In genomic region chr10:91635401-91636400, GRCh38 we compare ENCODE assay signal across 8 cellular contexts. TPM values are rescaled to one million over a fixed set of nuclear protein-coding genes. Genes with fewer than 3 reads are reported as not detected.
DNase-seq lines count a peak whose midpoint lies in the region; ATAC-seq and TF ChIP-seq lines count a peak whose summit lies in the region.

No MANE protein-coding gene starts in this region.

- no peak for ATAC-seq in RWPE2 (ENCODE audit: low read depth)
- no peak for ATAC-seq in HG03460 (IDR thresholded peaks at IDR 0.05; ENCODE audit: unreplicated experiment)

- no peaks in the 10 kb centered on the region for H3K27me3 ChIP-seq in RWPE2 (ENCODE audit: insufficient read depth, poor library complexity, severe bottlenecking)
- no peaks in the 10 kb centered on the region for H3K27me3 ChIP-seq in skeletal muscle tissue (ENCODE audit: control insufficient read depth in 3 of 3, insufficient read depth in 3 of 3, low read length in 3 of 3)

- H3K4me1 ChIP-seq in RWPE2 (ENCODE audit: insufficient read depth, poor library complexity, severe bottlenecking): peaks cover 3% of the 10 kb centered on the region
- H3K4me1 ChIP-seq in skeletal muscle tissue (ENCODE audit: control insufficient read depth in 3 of 3, insufficient read depth in 3 of 3, low read length in 3 of 3): peaks cover 4 to 17% (median 5%) of the 10 kb centered on the region in 3 donors

- H3K36me3 ChIP-seq in RWPE2 (ENCODE audit: low read depth) (peaks cover 14% of the 10 kb centered on the region), skeletal muscle tissue (ENCODE audit: control insufficient read depth in 3 of 3, insufficient read depth in 3 of 3, low read length in 3 of 3) (peaks cover 0 to 6% (median 6%) of the 10 kb centered on the region in 3 donors)

- H3K9me3 ChIP-seq in RWPE2 (ENCODE audit: severe bottlenecking) (no peaks in the 10 kb centered on the region), skeletal muscle tissue (ENCODE audit: control insufficient read depth in 3 of 3, low read length in 3 of 3) (no peaks in the 10 kb centered on the region)

- H3K4me3 ChIP-seq in LNCaP clone FGC (ENCODE audit: low read depth, low read length) (no peak overlapping the region), RWPE2 (ENCODE audit: severe bottlenecking) (no peak overlapping the region), skeletal muscle tissue (ENCODE audit: low read length in 3 of 3) (no peak overlapping the region)

- H3K27ac ChIP-seq in RWPE2 (ENCODE audit: poor library complexity, severe bottlenecking) (no peak overlapping the region), skeletal muscle tissue (ENCODE audit: low read depth, low read length) (peak overlapping the region; percentile 98)

- DNase-seq in activated gamma-delta T cell treated with Interleukin-2 at 50 U/mL for 16 hours: peak; percentile 31
- DNase-seq in activated gamma-delta T cell (lab: John Stamatoyannopoulos, UW): no peak
- peak; percentile 60 for DNase-seq in LNCaP clone FGC (ENCODE audit: low read depth)
- no peak for DNase-seq in RWPE2 (ENCODE audit: low spot score)
- peak; percentile 86 for DNase-seq in astrocyte of the hippocampus (ENCODE audit: low read depth, low spot score)
- peak; percentile 40 for DNase-seq in iPS DF 19.7 (ENCODE audit: low read depth, low spot score)

- peak; percentile 75 for TF ChIP-seq CTCF in LNCaP clone FGC (IDR thresholded peaks at IDR 0.05; ENCODE audit: control insufficient read depth, extremely low read depth, insufficient read depth)
- peak; percentile 77 for TF ChIP-seq CTCF in RWPE2 (IDR thresholded peaks at IDR 0.05; ENCODE audit: poor library complexity, severe bottlenecking)

- H3K9ac ChIP-seq in skeletal muscle tissue (ENCODE audit: low read depth in 1 of 3, low read length in 3 of 3): peak overlapping the region in 1 of 3 donors; percentile 32

RNA-seq across cellular contexts. Expression of gene PPP1R3C, which starts 2.8 kb away (rescaled TPM):
- 218 TPM for total RNA-seq in skeletal muscle tissue

Comparison
In these comparisons a context has a peak if more than half of its experiments do, and no peak if none do; other contexts are left out.
1. DNase-seq: peak in activated gamma-delta T cell treated with Interleukin-2 at 50 U/mL for 16 hours (single experiment), LNCaP clone FGC (single experiment), astrocyte of the hippocampus (single experiment) and iPS DF 19.7 (single experiment); none in activated gamma-delta T cell (single experiment) and RWPE2 (single experiment).